In the genomic region with DNA sequence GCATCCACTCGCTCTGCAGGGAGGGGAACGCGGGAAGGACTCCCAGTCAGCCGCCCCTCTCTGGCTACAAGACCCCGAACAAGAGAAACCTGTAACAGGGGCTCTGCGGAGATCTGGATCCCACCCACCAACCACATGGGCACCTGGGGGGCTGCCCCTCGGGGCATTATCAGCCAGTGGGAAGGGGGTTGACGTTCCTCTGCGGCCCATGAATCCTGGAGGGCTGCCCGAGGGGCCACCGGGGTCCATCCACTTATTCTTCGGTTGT, we compare ENCODE assay signal across 8 cellular contexts. TPM values are rescaled to one million over a fixed set of nuclear protein-coding genes. Genes with fewer than 3 reads are reported as not detected.
DNase-seq lines count a peak whose midpoint lies in the region; ATAC-seq and TF ChIP-seq lines count a peak whose summit lies in the region.

No MANE protein-coding gene starts in this region.

- H3K4me2 ChIP-seq in parathyroid adenoma (ENCODE audit: low read length): peak overlapping the region; percentile 93

- peak overlapping the region; percentile 78 for H3K4me3 Mint-ChIP-seq in Calu3 (ENCODE audit: low read depth, unreplicated experiment)

- H3K36me3 Mint-ChIP-seq in Calu3 (ENCODE audit: insufficient read depth, unreplicated experiment): peaks cover 98% of the 10 kb centered on the region

- WGBS in esophagus squamous epithelium, 2 donors: no CpG with 5 or more reads among the region's 12 CpGs

- ATAC-seq in HG03097 (IDR thresholded peaks at IDR 0.05; ENCODE audit: low FRiP score, unreplicated experiment): no peak

- H3K9me3 ChIP-seq in Peyer's patch (no peaks in the 10 kb centered on the region), esophagus squamous epithelium (no peaks in the 10 kb centered on the region), parathyroid adenoma (ENCODE audit: control insufficient read depth, low read length) (no peaks in the 10 kb centered on the region)

- intact Hi-C loops in Calu3 (cut with micrococcal nuclease; ENCODE audit: unreplicated experiment) (loop anchor here (2.0 to 5.0 kb wide), 3 partner anchors 47 to 402 kb away; partner anchors contain the start of gene PLXDC1), esophagus squamous epithelium (cut with DNase I) (no loop called here)

- no peak overlapping the region for H3K9ac ChIP-seq in parathyroid adenoma

- peaks cover 27% of the 10 kb centered on the region for H3K79me2 ChIP-seq in parathyroid adenoma

- peak; percentile 8 for TF ChIP-seq CTCF in Calu3 (IDR thresholded peaks at IDR 0.05; ENCODE audit: unreplicated experiment)
- TF ChIP-seq CTCF in Peyer's patch (IDR thresholded peaks at IDR 0.05): no peak
- no peak for TF ChIP-seq CTCF in esophagus squamous epithelium (IDR thresholded peaks at IDR 0.05)
- no peak for TF ChIP-seq CTCF in parathyroid adenoma (IDR thresholded peaks at IDR 0.05)

- TF ChIP-seq POLR2A in Peyer's patch (IDR thresholded peaks at IDR 0.05): no peak
- TF ChIP-seq POLR2A in esophagus squamous epithelium (IDR thresholded peaks at IDR 0.05): no peak

- H3K27ac Mint-ChIP-seq in Calu3 (ENCODE audit: unreplicated experiment): peak overlapping the region; percentile 85

- peaks cover 0 to 8% (median 0%) of the 10 kb centered on the region in 3 donors for H3K36me3 ChIP-seq in Peyer's patch
- peaks cover 0 to 12% (median 0%) of the 10 kb centered on the region in 3 donors for H3K36me3 ChIP-seq in esophagus squamous epithelium
- no peaks in the 10 kb centered on the region for H3K36me3 ChIP-seq in parathyroid adenoma (ENCODE audit: control insufficient read depth, insufficient read depth, low read length)

- H3K4me1 ChIP-seq in Peyer's patch: peaks cover 3 to 56% (median 36%) of the 10 kb centered on the region in 4 donors
- peaks cover 48 to 91% (median 52%) of the 10 kb centered on the region in 3 donors for H3K4me1 ChIP-seq in esophagus squamous epithelium
- H3K4me1 ChIP-seq in parathyroid adenoma: peaks cover 31% of the 10 kb centered on the region

- no peaks in the 10 kb centered on the region for H3K9me3 Mint-ChIP-seq in Calu3 (ENCODE audit: low read depth, unreplicated experiment)

- CTCF ChIA-PET in Calu3 (lab: Charles Lee): interaction anchor here (0.9 to 1.9 kb wide), 5 partner anchors 15 to 404 kb away, joined by 3 to 14 read pairs (median 7); partner anchors contain the start of gene CISD3

- H3K27me3 ChIP-seq in Peyer's patch (no peaks in the 10 kb centered on the region), esophagus squamous epithelium (peaks cover 0 to 20% (median 0%) of the 10 kb centered on the region in 4 donors), parathyroid adenoma (ENCODE audit: control insufficient read depth, insufficient read depth, low read length) (no peaks in the 10 kb centered on the region)

- DNase-seq in Calu3: no peak
- DNase-seq in Peyer's patch: no peak
- DNase-seq in esophagus squamous epithelium (lab: John Stamatoyannopoulos, UW): no peak
- DNase-seq in HT-29 (ENCODE audit: low spot score): no peak
- DNase-seq in RPMI8226: no peak
- no peak for DNase-seq in Kasumi-1 (lab: John Stamatoyannopoulos, UW)

- peaks cover 47% of the 10 kb centered on the region for H3K4me1 Mint-ChIP-seq in Calu3 (ENCODE audit: low read depth, unreplicated experiment)

- H3K27ac ChIP-seq in Peyer's patch (peak overlapping the region; percentile 69 to 91 (median 79)), esophagus squamous epithelium (peak overlapping the region; percentile 74 to 94 (median 88)), parathyroid adenoma (peak overlapping the region; percentile 96)

- H3K27me3 Mint-ChIP-seq in Calu3 (ENCODE audit: unreplicated experiment): no peaks in the 10 kb centered on the region

- no TSS peak for BruUV-seq in Calu3 (replicated peaks; lab: Mats Ljungman, UMichigan)

- H2AFZ ChIP-seq in parathyroid adenoma: peak overlapping the region; percentile 74

- peak overlapping the region; percentile 47 to 99 (median 66) for H3K4me3 ChIP-seq in Peyer's patch
- H3K4me3 ChIP-seq in esophagus squamous epithelium: peak overlapping the region; percentile 50 to 88 (median 86)
- peak overlapping the region; percentile 88 for H3K4me3 ChIP-seq in parathyroid adenoma (ENCODE audit: low read depth, low read length)

RNA-seq across cellular contexts. Expression of gene PCGF2, which starts 1.8 kb away (rescaled TPM):
- 196 and 205 TPM in 2 replicates for total RNA-seq in Calu3 (2022)
- 10 to 100 TPM in 2 of 4 donors, 1 to 10 TPM in 2; 8.3 to 41.9 (median 14.5) TPM for total RNA-seq in Peyer's patch
- total RNA-seq in esophagus squamous epithelium: 10 to 100 TPM in 1 of 4 donors, 1 to 10 TPM in 3; 2.5 to 11.8 (median 3.4) TPM
- total RNA-seq in HT-29 (2014; rRNA removed; shearing (Covaris generic)): 8.7 and 18.9 TPM in 2 replicates

RNA-seq across cellular contexts. Expression of gene PSMB3, which starts 2.6 kb away (rescaled TPM):
- 893 and 935 TPM in 2 replicates for total RNA-seq in Calu3 (2022)
- total RNA-seq in Peyer's patch: 100 to 1,000 TPM; 106 to 165 (median 109) TPM
- total RNA-seq in esophagus squamous epithelium: 100 to 1,000 TPM; 128 to 177 (median 145) TPM
- total RNA-seq in HT-29 (2014; rRNA removed; shearing (Covaris generic)): 828 and 837 TPM in 2 replicates

RNA-seq across cellular contexts. Expression of gene CISD3, which starts 19.8 kb away (rescaled TPM):
- total RNA-seq in Calu3 (2022) (101 and 109 TPM in 2 replicates), Peyer's patch (10 to 100 TPM; 10.7 to 55.0 (median 43.2) TPM), esophagus squamous epithelium (1 to 10 TPM; 4.9 to 8.3 (median 7.8) TPM)
- 54.0 and 100 TPM in 2 replicates for total RNA-seq in HT-29 (2014; rRNA removed; shearing (Covaris generic))

RNA-seq across cellular contexts. Expression of gene MLLT6, which starts 44.9 kb away (rescaled TPM):
- 463 and 498 TPM in 2 replicates for total RNA-seq in Calu3 (2022)
- total RNA-seq in Peyer's patch: 100 to 1,000 TPM in 3 of 4 donors, 10 to 100 TPM in 1; 69.2 to 297 (median 190) TPM
- total RNA-seq in esophagus squamous epithelium: 10 to 100 TPM; 30.6 to 79.7 (median 35.1) TPM
- total RNA-seq in HT-29 (2014; rRNA removed; shearing (Covaris generic)): 219 and 252 TPM in 2 replicates

RNA-seq across cellular contexts. Expression of gene PIP4K2B, which starts 49.4 kb away (rescaled TPM):
- total RNA-seq in Calu3 (2022): 101 and 120 TPM in 2 replicates
- total RNA-seq in Peyer's patch: 10 to 100 TPM; 16.7 to 61.9 (median 22.8) TPM
- total RNA-seq in esophagus squamous epithelium: 10 to 100 TPM; 14.4 to 32.6 (median 24.1) TPM
- total RNA-seq in HT-29 (2014; rRNA removed; shearing (Covaris generic)): 39.6 and 62.1 TPM in 2 replicates
